In genomic region chr16:66925322-66925840, GRCh38 we compare ENCODE assay signal across 9 cellular contexts. TPM values are rescaled to one million over a fixed set of nuclear protein-coding genes. Genes with fewer than 3 reads are reported as not detected.
DNase-seq lines count a peak whose midpoint lies in the region; ATAC-seq and TF ChIP-seq lines count a peak whose summit lies in the region.
"Had no signal": no experiment of that assay in that cellular context is flagged by ENCODE, and none has a peak within 500 bp of the region (broad histone marks: within the 10 kb centered on the region; RNA-seq: fewer than 3 reads in every experiment).

Gene RRAD (minus strand): TSS chr16:66925535. CDS start chr16:66925179, 356 bp downstream.

- DNase-seq in T-helper 1 cell, result no peak
- no peak for DNase-seq in activated CD8-positive, alpha-beta T cell treated with anti-CD3 and anti-CD28 coated beads, Interleukin-2, amount 10 ng/mL, durations not matched to agents 7 days and 5 days
- DNase-seq in heart left ventricle, result peak; percentile 73 to 92 (median 80)
- DNase-seq in renal cortical epithelial cell (ENCODE audit: low read depth), result peak; percentile 74
- DNase-seq in GDM1 (lab: John Stamatoyannopoulos, UW), result no peak

- peaks cover 42% of the 10 kb centered on the region for H3K27me3 Mint-ChIP-seq in T-helper 1 cell treated with Interleukin-12 subunit alpha and Interleukin-12 subunit beta and Interleukin-4 antibody, amounts not matched to agents 30 μg/mL and 1 μg/mL, for 36 hours (ENCODE audit: low read depth)
- peaks cover 34% of the 10 kb centered on the region for H3K27me3 Mint-ChIP-seq in activated CD8-positive, alpha-beta T cell treated with anti-CD3 and anti-CD28 coated beads, Interleukin-2, amount 10 ng/mL, durations not matched to agents 7 days and 5 days (ENCODE audit: low read depth)

- peaks cover 14% of the 10 kb centered on the region for H3K4me1 Mint-ChIP-seq in T-helper 1 cell treated with Interleukin-12 subunit alpha and Interleukin-12 subunit beta and Interleukin-4 antibody, amounts not matched to agents 30 μg/mL and 1 μg/mL, for 36 hours (ENCODE audit: low read depth)
- peaks cover 22% of the 10 kb centered on the region for H3K4me1 Mint-ChIP-seq in activated CD8-positive, alpha-beta T cell treated with anti-CD3 and anti-CD28 coated beads, Interleukin-2, amount 10 ng/mL, durations not matched to agents 7 days and 5 days (ENCODE audit: low read depth)

- peaks cover 0 to 65% (median 31%) of the 10 kb centered on the region in 12 donors for H3K4me1 ChIP-seq in heart left ventricle

- CTCF ChIA-PET in activated CD8-positive, alpha-beta T cell treated with anti-CD3 and anti-CD28 coated beads, Interleukin-2, amount 10 ng/mL, durations not matched to agents 7 days and 5 days (lab: Charles Lee), result interaction anchor here (0.9 to 4.2 kb wide), 8 partner anchors 15 to 94 kb away, joined by 3 to 94 read pairs (median 4); partner anchors contain the start of gene NAE1

- intact Hi-C loops in heart left ventricle (cut with DNase I), result loop anchor here in 5 of 10 donors (1.0 to 2.0 kb wide), 3 partner anchors 22 to 25 kb away; no protein-coding TSS in a partner anchor

- H3K36me3 Mint-ChIP-seq in T-helper 1 cell treated with Interleukin-12 subunit alpha and Interleukin-12 subunit beta and Interleukin-4 antibody, amounts not matched to agents 30 μg/mL and 1 μg/mL, for 36 hours (ENCODE audit: low read depth), result no peaks in the 10 kb centered on the region
- peaks cover 4% of the 10 kb centered on the region for H3K36me3 Mint-ChIP-seq in activated CD8-positive, alpha-beta T cell treated with anti-CD3 and anti-CD28 coated beads, Interleukin-2, amount 10 ng/mL, durations not matched to agents 7 days and 5 days (ENCODE audit: low read depth)

- ATAC-seq in activated CD8-positive, alpha-beta T cell treated with anti-CD3 and anti-CD28 coated beads, Interleukin-2, amount 10 ng/mL, durations not matched to agents 7 days and 5 days, result peak; percentile 25
- peak; percentile 30 to 53 (median 51) for ATAC-seq in heart left ventricle
- ATAC-seq in GM21526 (IDR thresholded peaks at IDR 0.05; ENCODE audit: low FRiP score, unreplicated experiment), result no peak
- no peak for ATAC-seq in SK-N-SH treated with all-trans-retinoic acid at 6 μM for 48 hours

- peak within 1 kb of the TSS; percentile 72 for H3K4me3 Mint-ChIP-seq in T-helper 1 cell treated with Interleukin-12 subunit alpha and Interleukin-12 subunit beta and Interleukin-4 antibody, amounts not matched to agents 30 μg/mL and 1 μg/mL, for 36 hours
- H3K4me3 Mint-ChIP-seq in activated CD8-positive, alpha-beta T cell treated with anti-CD3 and anti-CD28 coated beads, Interleukin-2, amount 10 ng/mL, durations not matched to agents 7 days and 5 days, result peak within 1 kb of the TSS; percentile 53

- TF ChIP-seq CTCF in heart left ventricle (IDR thresholded peaks at IDR 0.05), result no peak

- H3K27me3 ChIP-seq in heart left ventricle, result peaks cover 0 to 34% (median 0%) of the 10 kb centered on the region in 9 donors

- H3K9me3 Mint-ChIP-seq in T-helper 1 cell treated with Interleukin-12 subunit alpha and Interleukin-12 subunit beta and Interleukin-4 antibody, amounts not matched to agents 30 μg/mL and 1 μg/mL, for 36 hours, result no peaks in the 10 kb centered on the region
- no peaks in the 10 kb centered on the region for H3K9me3 Mint-ChIP-seq in activated CD8-positive, alpha-beta T cell treated with anti-CD3 and anti-CD28 coated beads, Interleukin-2, amount 10 ng/mL, durations not matched to agents 7 days and 5 days (ENCODE audit: insufficient read depth)

- peak within 1 kb of the TSS; percentile 80 to 99 (median 93) for H3K27ac ChIP-seq in heart left ventricle
- H3K27ac ChIP-seq: C4-2B had no signal

- H3K4me3 ChIP-seq in heart left ventricle, result peak within 1 kb of the TSS; percentile 48 to 94 (median 68)

- no peaks in the 10 kb centered on the region for H3K9me3 ChIP-seq in heart left ventricle

- WGBS in heart left ventricle, 4 donors, result 2 to 5% (median 3%) methylated on average over 8 to 42 of the region's 42 CpGs

- POLR2A ChIA-PET in activated CD8-positive, alpha-beta T cell treated with anti-CD3 and anti-CD28 coated beads, Interleukin-2, amount 10 ng/mL, durations not matched to agents 7 days and 5 days (lab: Charles Lee), result interaction anchor here (0.5 to 0.8 kb wide), 4 partner anchors 26 to 343 kb away, joined by 3 read pairs; no protein-coding TSS in a partner anchor

- TF ChIP-seq POLR2A in heart left ventricle (IDR thresholded peaks at IDR 0.05), result peak; percentile 33 to 85

- H3K27ac Mint-ChIP-seq in T-helper 1 cell treated with Interleukin-12 subunit alpha and Interleukin-12 subunit beta and Interleukin-4 antibody, amounts not matched to agents 30 μg/mL and 1 μg/mL, for 36 hours, result no peak within 1 kb of the TSS
- no peak within 1 kb of the TSS for H3K27ac Mint-ChIP-seq in activated CD8-positive, alpha-beta T cell treated with anti-CD3 and anti-CD28 coated beads, Interleukin-2, amount 10 ng/mL, durations not matched to agents 7 days and 5 days

- H3K36me3 ChIP-seq in heart left ventricle, result peaks cover 0 to 23% (median 0%) of the 10 kb centered on the region in 9 donors

TF ChIP-seq in SK-N-SH treated with all-trans-retinoic acid at 6 μM for 48 hours, 23 proteins besides CTCF, POLR2A, EP300 and RAD21:
- TF ChIP-seq ISL1 (CRISPR knock-in tag; IDR thresholded peaks at IDR 0.05), result no peak
- no peak for TF ChIP-seq RARB (CRISPR knock-in tag; IDR thresholded peaks at IDR 0.05)
- no peak for TF ChIP-seq TSHZ2 (CRISPR knock-in tag; IDR thresholded peaks at IDR 0.05)
- TF ChIP-seq TCF4 (CRISPR knock-in tag; IDR thresholded peaks at IDR 0.05; ENCODE audit: borderline replicate concordance), result no peak
- TF ChIP-seq CREB5 (CRISPR knock-in tag; IDR thresholded peaks at IDR 0.05; ENCODE audit: low read depth), result no peak
- TF ChIP-seq ZC3H10 (CRISPR knock-in tag; IDR thresholded peaks at IDR 0.05), result no peak
- TF ChIP-seq CSDC2 (CRISPR knock-in tag; IDR thresholded peaks at IDR 0.05), result no peak

RNA-seq across cellular contexts. Expression of gene RRAD, which starts in this region (rescaled TPM):
- total RNA-seq in activated CD8-positive, alpha-beta T cell treated with anti-CD3 and anti-CD28 coated beads, Interleukin-2, amount 10 ng/mL, durations not matched to agents 7 days and 5 days, result under 1 TPM in 1 of 2 experiments, not detected in 1; 0.34 TPM
- total RNA-seq in heart left ventricle (100 to 1,000 TPM in 7 of 9 donors, 10 to 100 TPM in 2; 57.5 to 298 (median 143) TPM), renal cortical epithelial cell (177 and 379 TPM in 2 replicates)
- polyA plus RNA-seq in heart left ventricle, result 100 to 1,000 TPM; 152 to 277 TPM

Comparison
In these comparisons a context has a peak if more than half of its experiments do, and no peak if none do; other contexts are left out.
1. RNA of gene RRAD (total RNA-seq): 177 to 379 TPM in renal cortical epithelial cell and 57.5 to 298 TPM in heart left ventricle; 0.34 TPM in activated CD8-positive, alpha-beta T cell treated with anti-CD3 and anti-CD28 coated beads, Interleukin-2, amount 10 ng/mL, durations not matched to agents 7 days and 5 days; every median in the first group is over 10 times any median in the second.
2. Peak in ATAC-seq in activated CD8-positive, alpha-beta T cell treated with anti-CD3 and anti-CD28 coated beads, Interleukin-2, amount 10 ng/mL, durations not matched to agents 7 days and 5 days; RNA of the gene not detected or under 1 TPM.
3. DNase-seq: peak in heart left ventricle (5 of 5) and renal cortical epithelial cell (single experiment); none in T-helper 1 cell (0 of 5), activated CD8-positive, alpha-beta T cell treated with anti-CD3 and anti-CD28 coated beads, Interleukin-2, amount 10 ng/mL, durations not matched to agents 7 days and 5 days (single experiment) and GDM1 (single experiment).
4. ATAC-seq: peak in heart left ventricle (4 of 4); none in GM21526 (single experiment) and SK-N-SH treated with all-trans-retinoic acid at 6 μM for 48 hours (single experiment).